In genomic region chr2:152499921-152500320, GRCh38 we compare ENCODE assay signal across 9 cellular contexts.
DNase-seq lines count a peak whose midpoint lies in the region; ATAC-seq, FAIRE-seq and TF ChIP-seq lines count a peak whose summit lies in the region.
"Had no signal": no experiment of that assay in that cellular context is flagged by ENCODE, and none has a peak within 500 bp of the region (broad histone marks: within the 10 kb centered on the region; RNA-seq: fewer than 3 reads in every experiment).

No MANE protein-coding gene starts in this region.

- H3K9me3 ChIP-seq in endodermal cell (ENCODE audit: control insufficient read depth, low read length) (peaks cover 21% of the 10 kb centered on the region), mucosa of descending colon (no peaks in the 10 kb centered on the region)

- H3K4me1 ChIP-seq in endodermal cell (ENCODE audit: control insufficient read depth, insufficient read depth, low read length) = no peaks in the 10 kb centered on the region
- H3K4me1 ChIP-seq in mucosa of descending colon (ENCODE audit: low read depth) = no peaks in the 10 kb centered on the region

- no peak for TF ChIP-seq CTCF in endodermal cell (conservative IDR thresholded peaks at IDR 0.05)
- TF ChIP-seq CTCF in mucosa of descending colon (IDR thresholded peaks at IDR 0.05) = no peak

- DNase-seq in endodermal cell (no peak), mucosa of descending colon (no peak), OCI-M2 (lab: John Stamatoyannopoulos, UW; ENCODE audit: unreplicated experiment) (no peak), foreskin melanocyte (no peak), T1000 (lab: John Stamatoyannopoulos, UW) (no peak)
- DNase-seq: immature natural killer cell had no signal

- peaks cover 10% of the 10 kb centered on the region for H3K36me3 Mint-ChIP-seq in endodermal cell (ENCODE audit: low read depth)
- H3K36me3 Mint-ChIP-seq: immature natural killer cell had no signal

- no peak overlapping the region for H3K4me3 Mint-ChIP-seq in endodermal cell
- H3K4me3 Mint-ChIP-seq: immature natural killer cell had no signal

- no peak overlapping the region for H3K27ac Mint-ChIP-seq in endodermal cell
- H3K27ac Mint-ChIP-seq: immature natural killer cell had no signal

- H3K9me3 Mint-ChIP-seq in endodermal cell = peaks cover 22% of the 10 kb centered on the region
- H3K9me3 Mint-ChIP-seq: immature natural killer cell had no signal

- no peaks in the 10 kb centered on the region for H3K27me3 ChIP-seq in endodermal cell (ENCODE audit: control insufficient read depth, insufficient read depth, low read length, poor library complexity, severe bottlenecking)

- WGBS in endodermal cell (ENCODE audit: insufficient coverage in 1 of 2, insufficient read length in 1 of 2), 2 experiments = 90 to 91% methylated on average over 2 of the region's 2 CpGs

- peaks cover 22% of the 10 kb centered on the region for H3K4me1 Mint-ChIP-seq in endodermal cell
- H3K4me1 Mint-ChIP-seq: immature natural killer cell had no signal

- H3K9ac ChIP-seq in endodermal cell (ENCODE audit: extremely low read depth, low read length, poor library complexity, severe bottlenecking) = no peak overlapping the region

- ATAC-seq in HG02588 (IDR thresholded peaks at IDR 0.05; ENCODE audit: unreplicated experiment) = peak; percentile 43
- ATAC-seq in mucosa of descending colon = peak; percentile 66
- no peak for ATAC-seq in HG02571 (IDR thresholded peaks at IDR 0.05; ENCODE audit: unreplicated experiment)

- no peaks in the 10 kb centered on the region for H3K27me3 Mint-ChIP-seq in endodermal cell (ENCODE audit: insufficient read depth)

- peak; percentile 9 for FAIRE-seq in A204.1 (lab: Jason Lieb, UNC)

- H3K4me3 ChIP-seq in endodermal cell (ENCODE audit: low read length) (no peak overlapping the region), mucosa of descending colon (no peak overlapping the region)

- intact Hi-C loops in mucosa of descending colon (cut with DNase I, micrococcal nuclease) = no loop called here

- peak overlapping the region; percentile 42 for H3K27ac ChIP-seq in endodermal cell (ENCODE audit: low read depth, low read length)

- no peaks in the 10 kb centered on the region for H3K36me3 ChIP-seq in endodermal cell (ENCODE audit: control insufficient read depth, insufficient read depth, low read length)
- no peaks in the 10 kb centered on the region for H3K36me3 ChIP-seq in mucosa of descending colon (ENCODE audit: low read depth)
